Comparison of ENCODE assay signal across 21 cellular contexts in genomic region chr3:99409961-99410360, GRCh38.
A peak's percentile ranks its signal among the peaks of the same experiment; 100 is the strongest.
DNase-seq lines count a peak whose midpoint lies in the region; ATAC-seq and TF ChIP-seq lines count a peak whose summit lies in the region.
"Had no signal": no experiment of that assay in that cellular context is flagged by ENCODE, and none has a peak within 500 bp of the region (broad histone marks: within the 10 kb centered on the region; RNA-seq: fewer than 3 reads in every experiment).

No MANE protein-coding gene starts in this region.

- no peak overlapping the region for H4K91ac ChIP-seq in mesenchymal stem cell (ENCODE audit: low read length)

- H3K27ac Mint-ChIP-seq in HFFc6 = peak overlapping the region; percentile 79

- H2BK15ac ChIP-seq in mesenchymal stem cell (ENCODE audit: low read depth, poor library complexity, severe bottlenecking) = no peak overlapping the region

- H2BK120ac ChIP-seq in mesenchymal stem cell (ENCODE audit: low read depth, low read length) = no peak overlapping the region

- no peak overlapping the region for H3K23ac ChIP-seq in mesenchymal stem cell (ENCODE audit: low read length in 2 of 2)

- 0 out of 2 replicates have a peak, but pooled peaks cover 6% of the 10 kb centered on the region for H3K36me3 Mint-ChIP-seq in HFFc6 (ENCODE audit: low read depth)

- H3K9ac ChIP-seq in adipocyte (ENCODE audit: low read length) (no peak overlapping the region), mesenchymal stem cell (ENCODE audit: low read length) (no peak overlapping the region)

- no peak overlapping the region for H3K18ac ChIP-seq in mesenchymal stem cell (ENCODE audit: low read depth in 1 of 2, low read length in 2 of 2)

- ATAC-seq in HG02642 (IDR thresholded peaks at IDR 0.05; ENCODE audit: poor library complexity, unreplicated experiment) (no peak), left lobe of liver (no peak)
- ATAC-seq: K562 had no signal

- H3K4me3 ChIP-seq in ACC112 (ENCODE audit: low read depth, low read length) (no peak overlapping the region), adipocyte (ENCODE audit: low read length) (no peak overlapping the region), mesenchymal stem cell (ENCODE audit: insufficient read depth in 1 of 2, low read depth in 1 of 2, low read length in 2 of 2) (no peak overlapping the region), lower leg skin (ENCODE audit: low read depth, poor library complexity, severe bottlenecking) (no peak overlapping the region)
- H3K4me3 ChIP-seq: K562, PC-9, SJCRH30 had no signal

- H3K27ac ChIP-seq in ACC112 (ENCODE audit: low read depth, low read length) (peak overlapping the region; percentile 85), mesenchymal stem cell (ENCODE audit: low read length, poor library complexity, severe bottlenecking) (peak overlapping the region; percentile 83)
- H3K27ac ChIP-seq: HL-60, PC-9, SJCRH30 had no signal

- H3K27me3 Mint-ChIP-seq in HFFc6 (ENCODE audit: insufficient read depth) = no peaks in the 10 kb centered on the region

- no peak overlapping the region for H4K8ac ChIP-seq in mesenchymal stem cell (ENCODE audit: low read length)

- H3K9me3 ChIP-seq in adipocyte (ENCODE audit: control insufficient read depth, low read length) (no peaks in the 10 kb centered on the region), mesenchymal stem cell (ENCODE audit: control insufficient read depth, low read length) (peaks cover 3% of the 10 kb centered on the region)
- H3K9me3 ChIP-seq: SJCRH30 had no signal

- WGBS in mesenchymal stem cell = 100% methylated on average over 1 of the region's 1 CpG
- WGBS in lower leg skin, 2 donors = 92 to 96% methylated on average over 1 of the region's 1 CpG

- no peak for DNase-seq in HFFc6
- DNase-seq in adipocyte (ENCODE audit: low read depth) = peak; percentile 29
- peak; percentile 54 for DNase-seq in mesenchymal stem cell
- DNase-seq in left lobe of liver (ENCODE audit: low spot score) = no peak
- DNase-seq in stimulated activated CD4-positive, alpha-beta T cell treated with anti-CD3 and anti-CD28 coated beads, Interleukin-2, amount 100 ng/mL, for 48 hours = no peak
- DNase-seq in lower leg skin (ENCODE audit: low spot score in 2 of 2) = no peak
- DNase-seq: 8988T, C1 segment of cervical spinal cord, DND-41, GF-D8, H9, NCI-H1417 treated with DMSO at 0.1 percent for 48 hours, NCI-H2029, NCI-H2171 treated with DMSO at 0.1 percent for 48 hours, NCI-H748 treated with DMSO at 0.1 percent for 48 hours, SJCRH30 had no signal

- no peak overlapping the region for H3K4me2 ChIP-seq in mesenchymal stem cell (ENCODE audit: low read length, poor library complexity, severe bottlenecking)
- H3K4me2 ChIP-seq: PC-9 had no signal

- no peaks in the 10 kb centered on the region for H3K36me3 ChIP-seq in ACC112 (ENCODE audit: insufficient read depth, low read length)
- no peaks in the 10 kb centered on the region for H3K36me3 ChIP-seq in adipocyte (ENCODE audit: control insufficient read depth, insufficient read depth, low read length, severe bottlenecking)
- no peaks in the 10 kb centered on the region for H3K36me3 ChIP-seq in mesenchymal stem cell (ENCODE audit: control insufficient read depth in 1 of 2, insufficient read depth in 2 of 2, low read depth in 1 of 2, low read length in 2 of 2)
- H3K36me3 ChIP-seq: SJCRH30 had no signal

- H2AFZ ChIP-seq in ACC112 (ENCODE audit: low read length, unreplicated experiment) (no peak overlapping the region), mesenchymal stem cell (ENCODE audit: low read depth, low read length) (no peak overlapping the region)

- H3K4me1 ChIP-seq in ACC112 (ENCODE audit: control insufficient read depth, insufficient read depth, low read length, unreplicated experiment) = peaks cover 36% of the 10 kb centered on the region
- H3K4me1 ChIP-seq in adipocyte (ENCODE audit: control insufficient read depth, insufficient read depth, low read length) = peaks cover 25% of the 10 kb centered on the region
- H3K4me1 ChIP-seq in mesenchymal stem cell (ENCODE audit: control insufficient read depth, insufficient read depth, low read depth, low read length) = peaks cover 6% of the 10 kb centered on the region

- H3K79me1 ChIP-seq in mesenchymal stem cell (replicated peaks; ENCODE audit: low read length, poor library complexity, severe bottlenecking) = no peaks in the 10 kb centered on the region

- peaks cover 54% of the 10 kb centered on the region for H3K4me1 Mint-ChIP-seq in HFFc6 (ENCODE audit: low read depth)
- H3K4me1 Mint-ChIP-seq: H9 had no signal

- H2BK12ac ChIP-seq in mesenchymal stem cell (ENCODE audit: low read length in 2 of 2) = peak overlapping the region; percentile 63 to 82

- no peaks in the 10 kb centered on the region for H3K79me2 ChIP-seq in ACC112 (ENCODE audit: control insufficient read depth, insufficient read depth, low read length, unreplicated experiment)

- H3K27me3 ChIP-seq in ACC112 (ENCODE audit: insufficient read depth, low read length) (no peaks in the 10 kb centered on the region), adipocyte (replicated peaks; ENCODE audit: control insufficient read depth, insufficient read depth, low read length) (no peaks in the 10 kb centered on the region), mesenchymal stem cell (ENCODE audit: control insufficient read depth in 1 of 2, insufficient read depth in 1 of 2, low read length in 2 of 2) (no peaks in the 10 kb centered on the region)
- H3K27me3 ChIP-seq: SJCRH30 had no signal

- TF ChIP-seq CTCF in HFFc6 (IDR thresholded peaks at IDR 0.05) (no peak), lower leg skin (IDR thresholded peaks at IDR 0.05) (no peak)

- intact Hi-C loops in lower leg skin (cut with DNase I; ENCODE audit: low total_unique reads) = no loop called here

- no peak overlapping the region for H3K4me3 Mint-ChIP-seq in HFFc6
- H3K4me3 Mint-ChIP-seq: H9 had no signal

- no peak overlapping the region for H3K4ac ChIP-seq in mesenchymal stem cell (ENCODE audit: low read depth in 1 of 2, low read length in 2 of 2)

- peak overlapping the region in 1 of 2 experiments; percentile 32 for H3K14ac ChIP-seq in mesenchymal stem cell (ENCODE audit: low read length in 2 of 2)

- peak overlapping the region; percentile 87 for H2AK5ac ChIP-seq in mesenchymal stem cell (ENCODE audit: low read length, severe bottlenecking)

- H3K9me3 Mint-ChIP-seq in HFFc6 = no peaks in the 10 kb centered on the region
- H3K9me3 Mint-ChIP-seq: H9 had no signal

- H2BK5ac ChIP-seq in mesenchymal stem cell (ENCODE audit: low read depth, low read length, poor library complexity, severe bottlenecking) = peak overlapping the region; percentile 35

- no peak for TF ChIP-seq POLR2A in lower leg skin (IDR thresholded peaks at IDR 0.05)

Comparison
In these comparisons a context has a peak if more than half of its experiments do, and no peak if none do; other contexts are left out.
1. DNase-seq: peak in adipocyte (single experiment) and mesenchymal stem cell (single experiment); none in HFFc6 (single experiment), left lobe of liver (single experiment), stimulated activated CD4-positive, alpha-beta T cell treated with anti-CD3 and anti-CD28 coated beads, Interleukin-2, amount 100 ng/mL, for 48 hours (0 of 2) and lower leg skin (0 of 2).